In the genomic region with DNA sequence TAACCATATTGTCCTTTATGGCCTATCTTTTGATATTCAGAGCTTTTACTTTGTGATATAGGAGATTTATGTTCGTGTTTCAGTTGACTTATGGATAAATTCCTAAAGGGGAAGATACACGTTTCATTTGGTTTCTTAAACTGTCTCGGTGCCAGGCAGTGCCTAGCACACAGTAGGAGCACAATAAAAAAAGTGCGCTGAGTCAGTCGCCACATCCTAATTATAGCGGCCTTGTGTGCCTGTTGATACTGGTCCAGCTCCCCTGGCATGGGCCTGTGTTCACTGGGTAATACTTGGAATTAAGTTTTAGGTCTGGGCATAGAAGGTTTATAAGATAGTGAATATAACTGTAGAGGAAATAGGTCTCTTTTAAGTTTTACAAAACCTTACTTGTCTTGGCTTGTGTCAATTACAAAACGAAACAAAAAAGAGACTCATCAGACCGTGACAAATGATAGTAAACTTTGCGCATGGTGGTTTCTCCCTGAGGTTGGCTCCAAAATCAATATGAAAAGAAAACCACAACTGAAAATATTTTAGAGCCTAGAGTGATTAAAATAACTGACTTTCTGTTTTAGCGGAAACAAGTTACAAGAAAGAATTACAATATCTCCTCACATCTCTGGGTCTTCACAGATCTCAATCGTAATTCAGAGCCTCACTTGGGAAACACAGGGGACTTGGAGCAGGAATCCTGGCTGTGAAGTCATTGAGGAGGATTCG, we compare ENCODE assay signal across 9 cellular contexts.
DNase-seq lines count a peak whose midpoint lies in the region; ATAC-seq and FAIRE-seq lines count a peak whose summit lies in the region.
"Had no signal": no experiment of that assay in that cellular context is flagged by ENCODE, and none has a peak within 500 bp of the region (broad histone marks: within the 10 kb centered on the region; RNA-seq: fewer than 3 reads in every experiment).

No MANE protein-coding gene starts in this region.

- H3K4me3 Mint-ChIP-seq in activated T-cell treated with anti-CD3 and anti-CD28 coated beads, Interleukin-2, amount 50 U/mL, for 24 hours, result peak overlapping the region; percentile 65
- H3K4me3 Mint-ChIP-seq in T-helper 1 cell treated with Interleukin-12 subunit alpha and Interleukin-12 subunit beta and Interleukin-4 antibody, amounts not matched to agents 30 μg/mL and 1 μg/mL, for 36 hours, result peak overlapping the region; percentile 74

- peaks cover 41% of the 10 kb centered on the region for H3K4me1 Mint-ChIP-seq in activated T-cell treated with anti-CD3 and anti-CD28 coated beads, Interleukin-2, amount 50 U/mL, for 24 hours (ENCODE audit: low read depth)
- H3K4me1 Mint-ChIP-seq in T-helper 1 cell treated with Interleukin-12 subunit alpha and Interleukin-12 subunit beta and Interleukin-4 antibody, amounts not matched to agents 30 μg/mL and 1 μg/mL, for 36 hours (ENCODE audit: low read depth), result peaks cover 35% of the 10 kb centered on the region

- H3K4me3 ChIP-seq in small intestine (ENCODE audit: low read depth in 1 of 2, low read length in 2 of 2), result no peak overlapping the region
- H3K4me3 ChIP-seq: lung had no signal

- ATAC-seq in HG02970 (IDR thresholded peaks at IDR 0.05; ENCODE audit: low FRiP score, unreplicated experiment), result peak; percentile 67

- no peaks in the 10 kb centered on the region for H3K36me3 Mint-ChIP-seq in activated T-cell treated with anti-CD3 and anti-CD28 coated beads, Interleukin-2, amount 50 U/mL, for 24 hours (ENCODE audit: low read depth)
- peaks cover 1% of the 10 kb centered on the region for H3K36me3 Mint-ChIP-seq in T-helper 1 cell treated with Interleukin-12 subunit alpha and Interleukin-12 subunit beta and Interleukin-4 antibody, amounts not matched to agents 30 μg/mL and 1 μg/mL, for 36 hours (ENCODE audit: low read depth)

- peaks cover 0 to 2% of the 10 kb centered on the region in 2 donors for H3K36me3 ChIP-seq in small intestine (ENCODE audit: control insufficient read depth in 2 of 2, insufficient read depth in 2 of 2, low read length in 2 of 2)

- H3K27me3 Mint-ChIP-seq in activated T-cell treated with anti-CD3 and anti-CD28 coated beads, Interleukin-2, amount 50 U/mL, for 24 hours, result no peaks in the 10 kb centered on the region
- no peaks in the 10 kb centered on the region for H3K27me3 Mint-ChIP-seq in T-helper 1 cell treated with Interleukin-12 subunit alpha and Interleukin-12 subunit beta and Interleukin-4 antibody, amounts not matched to agents 30 μg/mL and 1 μg/mL, for 36 hours (ENCODE audit: low read depth)

- H3K4me1 ChIP-seq in small intestine (ENCODE audit: control insufficient read depth in 2 of 2, insufficient read depth in 1 of 2, low read depth in 1 of 2, low read length in 1 of 2), result no peaks in the 10 kb centered on the region

- H3K27ac ChIP-seq in small intestine (ENCODE audit: low read depth in 1 of 2, low read length in 1 of 2), result peak overlapping the region; percentile 53 to 81

- WGBS in small intestine, 3 donors, result 73 to 85% (median 76%) methylated on average over 12 of the region's 12 CpGs

- H3K9me3 Mint-ChIP-seq in activated T-cell treated with anti-CD3 and anti-CD28 coated beads, Interleukin-2, amount 50 U/mL, for 24 hours, result no peaks in the 10 kb centered on the region
- no peaks in the 10 kb centered on the region for H3K9me3 Mint-ChIP-seq in T-helper 1 cell treated with Interleukin-12 subunit alpha and Interleukin-12 subunit beta and Interleukin-4 antibody, amounts not matched to agents 30 μg/mL and 1 μg/mL, for 36 hours

- H3K27ac Mint-ChIP-seq in activated T-cell treated with anti-CD3 and anti-CD28 coated beads, Interleukin-2, amount 50 U/mL, for 24 hours, result peak overlapping the region; percentile 71
- peak overlapping the region; percentile 92 for H3K27ac Mint-ChIP-seq in T-helper 1 cell treated with Interleukin-12 subunit alpha and Interleukin-12 subunit beta and Interleukin-4 antibody, amounts not matched to agents 30 μg/mL and 1 μg/mL, for 36 hours

- no peaks in the 10 kb centered on the region for H3K9me3 ChIP-seq in small intestine (ENCODE audit: control insufficient read depth, low read depth)

- no peaks in the 10 kb centered on the region for H3K27me3 ChIP-seq in small intestine (ENCODE audit: control insufficient read depth in 2 of 2, insufficient read depth in 2 of 2, low read length in 2 of 2)

- DNase-seq in activated T-cell treated with anti-CD3 and anti-CD28 coated beads, Interleukin-2, amount 50 U/mL, for 24 hours, result no peak
- DNase-seq in activated T-cell treated with anti-CD3 and anti-CD28 coated beads for 4 hours (no peak), small intestine (peak; percentile 35), NCI-H524 treated with DMSO at 0.1 percent for 48 hours (lab: John Stamatoyannopoulos, UW) (no peak), HuH-7 (ENCODE audit: low spot score) (no peak), NCI-H1694 treated with DMSO at 0.1 percent for 48 hours (lab: John Stamatoyannopoulos, UW) (no peak)

- no peak for FAIRE-seq in small intestine (lab: Jason Lieb, UNC)
